ENCODE assay signal across 20 cellular contexts in the genomic region with DNA sequence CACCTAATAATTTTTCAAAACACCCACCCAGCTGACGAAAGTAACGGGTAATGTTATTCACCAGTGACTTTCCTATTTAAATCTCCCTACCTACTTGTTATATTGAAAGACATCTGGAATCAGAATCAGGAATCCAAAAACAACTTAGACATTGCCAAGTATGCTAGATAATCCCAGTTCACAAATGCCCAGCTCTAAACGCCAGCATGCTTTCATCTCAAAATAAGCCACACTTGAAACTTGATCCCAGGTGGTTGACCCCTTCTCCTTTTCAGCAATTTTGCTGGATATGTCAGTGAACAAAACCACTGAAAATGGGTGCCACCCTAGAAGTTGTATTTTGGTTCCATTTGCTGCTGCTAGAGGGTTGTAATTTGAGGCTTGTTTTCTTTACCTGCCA.
"Had no signal": no experiment of that assay in that cellular context is flagged by ENCODE, and none has a peak within 500 bp of the region (broad histone marks: within the 10 kb centered on the region; RNA-seq: fewer than 3 reads in every experiment).

No MANE protein-coding gene starts in this region.

- DNase-seq: activated CD4-positive, alpha-beta T cell treated with anti-CD3 and anti-CD28 coated beads, Interleukin-2, amount 10 ng/mL, durations not matched to agents 24 days and 14 days; activated CD4-positive, CD25-positive, alpha-beta regulatory T cell; activated CD8-positive, alpha-beta T cell treated with anti-CD3 and anti-CD28 coated beads for 36 hours; activated naive CD4-positive, alpha-beta T cell treated with Interleukin-2 at 50 U/mL for 16 hours; activated naive CD8-positive, alpha-beta T cell treated with anti-CD3 and anti-CD28 coated beads, Interleukin-2, amount 10 ng/mL, durations not matched to agents 7 days and 5 days; activated T-cell treated with anti-CD3 and anti-CD28 coated beads, Interleukin-2, amount 50 U/mL, for 1 hour; brain microvascular endothelial cell; cortex of kidney; erythroblast; gastrocnemius medialis; heart left ventricle; kidney; left lung; nephron progenitor cell; occipital lobe; posterior cingulate gyrus; stimulated activated CD4-positive, alpha-beta T cell treated with anti-CD3 and anti-CD28 coated beads, Interleukin-2, amount 100 ng/mL, for 24 hours; stimulated activated naive CD4-positive, alpha-beta T cell treated with Interleukin-2 at 50 U/mL for 16 hours; T-helper 2 cell; thyroid gland had no signal
